21 cellular contexts compared by ENCODE assay signal in genomic region chr9:132752877-132753592, GRCh38.
A peak's percentile ranks its signal among the peaks of the same experiment; 100 is the strongest.
DNase-seq lines count a peak whose midpoint lies in the region; ATAC-seq and TF ChIP-seq lines count a peak whose summit lies in the region.
"Had no signal": no experiment of that assay in that cellular context is flagged by ENCODE, and none has a peak within 500 bp of the region (broad histone marks: within the 10 kb centered on the region; RNA-seq: fewer than 3 reads in every experiment).

No MANE protein-coding gene starts in this region.

- dilution Hi-C loops in mammary epithelial cell (cut with HindIII; ENCODE audit: low sequenced_read_pairs), result no loop called here

- no peak overlapping the region for H3K27ac Mint-ChIP-seq in activated naive CD8-positive, alpha-beta T cell treated with anti-CD3 and anti-CD28 coated beads, Interleukin-2, amount 50 U/mL, for 24 hours
- H3K27ac Mint-ChIP-seq: CD8-positive, alpha-beta memory T cell; effector memory CD8-positive, alpha-beta T cell; T-helper 17 cell had no signal

- H3K4me3 Mint-ChIP-seq in activated naive CD8-positive, alpha-beta T cell treated with anti-CD3 and anti-CD28 coated beads, Interleukin-2, amount 50 U/mL, for 24 hours, result no peak overlapping the region
- H3K4me3 Mint-ChIP-seq: CD8-positive, alpha-beta memory T cell; effector memory CD8-positive, alpha-beta T cell; T-helper 17 cell had no signal

- no peaks in the 10 kb centered on the region for H3K79me2 ChIP-seq in mammary epithelial cell (ENCODE audit: insufficient read depth, low read length)

- 79% methylated on average over 10 of the region's 10 CpGs for WGBS in mammary epithelial cell (ENCODE audit: low coverage, missing lambda C conversion rate)

- no peaks in the 10 kb centered on the region for H3K36me3 Mint-ChIP-seq in activated naive CD8-positive, alpha-beta T cell treated with anti-CD3 and anti-CD28 coated beads, Interleukin-2, amount 50 U/mL, for 24 hours (ENCODE audit: low read depth)
- H3K36me3 Mint-ChIP-seq: CD8-positive, alpha-beta memory T cell had no signal

- no peak overlapping the region for H3K4me3 ChIP-seq in mammary epithelial cell (replicated peaks in 1 of 3; ENCODE audit: insufficient read depth in 1 of 3, low read depth in 2 of 3, low read length in 3 of 3)
- H3K4me3 ChIP-seq: GM12878, ovary had no signal

- in situ Hi-C loops in T47D (cut with HindIII; ENCODE audit: low pct_unique_long_range_greater_than_20kb, low sequenced_read_pairs), result no loop called here
- in situ Hi-C loops in mammary epithelial cell (cut with MboI; ENCODE audit: low sequenced_read_pairs in 2 of 2), result no loop called here

- TF ChIP-seq CTCF in mammary epithelial cell (conservative IDR thresholded peaks at IDR 0.05 in 1 of 2, IDR thresholded peaks at IDR 0.05 in 1 of 2; ENCODE audit: extremely low read depth in 1 of 2, insufficient read depth in 1 of 2, low read depth in 1 of 2, low read length in 2 of 2), result no peak

- H3K36me3 ChIP-seq in mammary epithelial cell (ENCODE audit: insufficient read depth, low read length), result no peaks in the 10 kb centered on the region
- H3K36me3 ChIP-seq: ovary had no signal

- intact Hi-C loops in mammary epithelial cell (cut with micrococcal nuclease), result no loop called here

- H3K9me3 Mint-ChIP-seq in activated naive CD8-positive, alpha-beta T cell treated with anti-CD3 and anti-CD28 coated beads, Interleukin-2, amount 50 U/mL, for 24 hours, result no peaks in the 10 kb centered on the region
- H3K9me3 Mint-ChIP-seq: CD8-positive, alpha-beta memory T cell; effector memory CD8-positive, alpha-beta T cell had no signal

- CTCF ChIA-PET in mammary epithelial cell (lab: Charles Lee; ENCODE audit: low non-redundant PET), result no interaction called here

- H3K27me3 Mint-ChIP-seq in activated naive CD8-positive, alpha-beta T cell treated with anti-CD3 and anti-CD28 coated beads, Interleukin-2, amount 50 U/mL, for 24 hours, result no peaks in the 10 kb centered on the region

- BruUV-seq in mammary epithelial cell (replicated peaks; lab: Mats Ljungman, UMichigan), result no TSS peak

- DNase-seq in T47D (ENCODE audit: low read depth in 1 of 2, low spot score in 1 of 2) (peak; percentile 58 to 88), mammary epithelial cell (no peak), NCI-H345 treated with DMSO at 0.1 percent for 48 hours (lab: John Stamatoyannopoulos, UW; ENCODE audit: unreplicated experiment) (peak; percentile 16), mesenteric fat pad (ENCODE audit: low spot score) (peak; percentile 75), RPMI8226 (no peak), NCI-H1436 (lab: John Stamatoyannopoulos, UW) (no peak)
- DNase-seq in activated naive CD8-positive, alpha-beta T cell treated with anti-CD3 and anti-CD28 coated beads, Interleukin-2, amount 50 U/mL, for 24 hours, result no peak
- DNase-seq: amygdala; CD8-positive, alpha-beta memory T cell; central memory CD4-positive, alpha-beta T cell; effector memory CD8-positive, alpha-beta T cell; GDM1; KG1; NCI-H1105 treated with DMSO at 0.1 percent for 48 hours; NCI-H524; ovary; SIG-M5; stimulated activated CD4-positive, alpha-beta T cell treated with anti-CD3 and anti-CD28 coated beads, Interleukin-2, amount 100 ng/mL, for 48 hours; T-helper 17 cell had no signal

- H3K4me1 Mint-ChIP-seq in activated naive CD8-positive, alpha-beta T cell treated with anti-CD3 and anti-CD28 coated beads, Interleukin-2, amount 50 U/mL, for 24 hours, result no peaks in the 10 kb centered on the region
- H3K4me1 Mint-ChIP-seq: CD8-positive, alpha-beta memory T cell; T-helper 17 cell had no signal

- no peak overlapping the region for H3K27ac ChIP-seq in mammary epithelial cell (ENCODE audit: insufficient read depth, low read depth, low read length)
- H3K27ac ChIP-seq: ovary had no signal

- H4K20me1 ChIP-seq in mammary epithelial cell (ENCODE audit: insufficient read depth, low read length), result no peaks in the 10 kb centered on the region

- no peaks in the 10 kb centered on the region for H3K9me3 ChIP-seq in mammary epithelial cell (replicated peaks; ENCODE audit: insufficient read depth, low read length)
- H3K9me3 ChIP-seq: ovary had no signal

- H3K9ac ChIP-seq in mammary epithelial cell (ENCODE audit: insufficient read depth, low read length), result no peak overlapping the region

- peaks cover 4% of the 10 kb centered on the region for H3K27me3 ChIP-seq in mammary epithelial cell (ENCODE audit: insufficient read depth, low read length)
- H3K27me3 ChIP-seq: ovary had no signal

- no peak overlapping the region for H2AFZ ChIP-seq in mammary epithelial cell (ENCODE audit: low read depth, low read length)

- H3K4me2 ChIP-seq in mammary epithelial cell (ENCODE audit: insufficient read depth, low read depth, low read length), result no peak overlapping the region

- no peaks in the 10 kb centered on the region for H3K4me1 ChIP-seq in mammary epithelial cell (ENCODE audit: insufficient read depth, low read length)

- ATAC-seq in GM19324 (IDR thresholded peaks at IDR 0.05; ENCODE audit: low FRiP score, unreplicated experiment), result no peak
- ATAC-seq in activated naive CD8-positive, alpha-beta T cell treated with anti-CD3 and anti-CD28 coated beads, Interleukin-2, amount 50 U/mL, for 24 hours, result no peak
- ATAC-seq: effector memory CD8-positive, alpha-beta T cell; GM12878; T-helper 17 cell had no signal

Comparison
In these comparisons a context has a peak if more than half of its experiments do, and no peak if none do; other contexts are left out.
1. DNase-seq: peak in T47D (2 of 2), NCI-H345 treated with DMSO at 0.1 percent for 48 hours (single experiment) and mesenteric fat pad (single experiment); none in mammary epithelial cell (single experiment), RPMI8226 (single experiment), NCI-H1436 (single experiment) and activated naive CD8-positive, alpha-beta T cell treated with anti-CD3 and anti-CD28 coated beads, Interleukin-2, amount 50 U/mL, for 24 hours (single experiment).